Comparison of ENCODE assay signal across 8 cellular contexts in genomic region chrX:109270580-109271484, GRCh38.
DNase-seq lines count a peak whose midpoint lies in the region; ATAC-seq and TF ChIP-seq lines count a peak whose summit lies in the region.

No MANE protein-coding gene starts in this region.

- ATAC-seq in HG02759 (IDR thresholded peaks at IDR 0.05; ENCODE audit: unreplicated experiment) (peak; percentile 95), sciatic nerve (no peak)

- no peak overlapping the region for H3K27ac Mint-ChIP-seq in immature natural killer cell

- DNase-seq in DMS 273 (lab: John Stamatoyannopoulos, UW; ENCODE audit: unreplicated experiment) (peak; percentile 27), DMS 273 treated with DMSO at 0.1 percent for 48 hours (lab: John Stamatoyannopoulos, UW) (no peak), NB4 (ENCODE audit: low read depth) (peak; percentile 5), glomerular visceral epithelial cell (ENCODE audit: extremely low spot score) (peak; percentile 1), immature natural killer cell (no peak), sciatic nerve (ENCODE audit: low spot score) (no peak), COLO668 (lab: John Stamatoyannopoulos, UW; ENCODE audit: unreplicated experiment) (no peak)

- no peak for TF ChIP-seq CTCF in NB4 (IDR thresholded peaks at IDR 0.05; ENCODE audit: low read depth, low read length)

- H3K4me1 Mint-ChIP-seq in immature natural killer cell = no peaks in the 10 kb centered on the region

- intact Hi-C loops in sciatic nerve (cut with DNase I) = no loop called here

- no peaks in the 10 kb centered on the region for H3K36me3 Mint-ChIP-seq in immature natural killer cell

- no peak overlapping the region for H3K4me3 Mint-ChIP-seq in immature natural killer cell

- no peaks in the 10 kb centered on the region for H3K9me3 Mint-ChIP-seq in immature natural killer cell

- no peak overlapping the region for H3K4me3 ChIP-seq in NB4 (ENCODE audit: low read depth, low read length)

- TF ChIP-seq POLR2A in NB4 (IDR thresholded peaks at IDR 0.05; ENCODE audit: extremely low read depth, insufficient read length) = no peak

- H3K27me3 Mint-ChIP-seq in immature natural killer cell (ENCODE audit: low read depth in 3 of 3) = peaks cover 0 to 12% (median 3%) of the 10 kb centered on the region in 3 donors

Comparison
In these comparisons a context has a peak if more than half of its experiments do, and no peak if none do; other contexts are left out.
1. DNase-seq: peak in DMS 273 (single experiment), NB4 (single experiment) and glomerular visceral epithelial cell (single experiment); none in DMS 273 treated with DMSO at 0.1 percent for 48 hours (single experiment), immature natural killer cell (0 of 3), sciatic nerve (single experiment) and COLO668 (single experiment).